Comparison of ENCODE assay signal across 20 cellular contexts in genomic region chr18:78213365-78213994, GRCh38.
"Had no signal": no experiment of that assay in that cellular context is flagged by ENCODE, and none has a peak within 500 bp of the region (broad histone marks: within the 10 kb centered on the region; RNA-seq: fewer than 3 reads in every experiment).

No MANE protein-coding gene starts in this region.

- H3K27ac ChIP-seq: body of pancreas, cardiac muscle cell, hepatocyte, spleen, thyroid gland, uterus had no signal

- H3K4me1 ChIP-seq: body of pancreas, spleen, thyroid gland, uterus had no signal

- ATAC-seq: activated T-cell treated with anti-CD3 and anti-CD28 coated beads, Interleukin-2, amount 50 U/mL, for 72 hours; body of pancreas had no signal

- H3K79me2 ChIP-seq: hepatocyte had no signal

- H3K4me2 ChIP-seq: hepatocyte had no signal

- H3K9me3 ChIP-seq: spleen, thyroid gland, uterus had no signal

- DNase-seq: activated CD4-positive, alpha-beta memory T cell treated with anti-CD3 and anti-CD28 coated beads for 36 hours; activated CD4-positive, alpha-beta T cell treated with anti-CD3 and anti-CD28 coated beads for 48 hours; activated effector memory CD4-positive, alpha-beta T cell treated with Interleukin-2 at 50 U/mL for 16 hours; activated naive CD4-positive, alpha-beta T cell treated with anti-CD3 and anti-CD28 coated beads for 36 hours; activated naive CD8-positive, alpha-beta T cell treated with anti-CD3 and anti-CD28 coated beads, Interleukin-2, amount 10 ng/mL, durations not matched to agents 7 days and 5 days; activated T-cell treated with anti-CD3 and anti-CD28 coated beads, Interleukin-2, amount 50 U/mL, for 72 hours; amygdala; body of pancreas; effector CD4-positive, alpha-beta T cell; foreskin fibroblast; immature natural killer cell; occipital lobe; spleen; stimulated activated CD4-positive, alpha-beta T cell treated with anti-CD3 and anti-CD28 coated beads, Interleukin-4, amount 100 ng/mL, for 1 hour; stimulated activated naive CD4-positive, alpha-beta T cell treated with Interleukin-2 at 50 U/mL for 16 hours; thyroid gland; uterus had no signal

- H3K36me3 ChIP-seq: cardiac muscle cell, spleen, thyroid gland, uterus had no signal

- H3K27me3 ChIP-seq: body of pancreas, cardiac muscle cell, hepatocyte, spleen, thyroid gland, uterus had no signal

- FAIRE-seq: endometrium had no signal

- H3K4me3 ChIP-seq: body of pancreas, cardiac muscle cell, hepatocyte, spleen, thyroid gland, uterus had no signal

- H2AFZ ChIP-seq: hepatocyte had no signal
